Comparison of ENCODE assay signal across 14 cellular contexts in the genomic region with DNA sequence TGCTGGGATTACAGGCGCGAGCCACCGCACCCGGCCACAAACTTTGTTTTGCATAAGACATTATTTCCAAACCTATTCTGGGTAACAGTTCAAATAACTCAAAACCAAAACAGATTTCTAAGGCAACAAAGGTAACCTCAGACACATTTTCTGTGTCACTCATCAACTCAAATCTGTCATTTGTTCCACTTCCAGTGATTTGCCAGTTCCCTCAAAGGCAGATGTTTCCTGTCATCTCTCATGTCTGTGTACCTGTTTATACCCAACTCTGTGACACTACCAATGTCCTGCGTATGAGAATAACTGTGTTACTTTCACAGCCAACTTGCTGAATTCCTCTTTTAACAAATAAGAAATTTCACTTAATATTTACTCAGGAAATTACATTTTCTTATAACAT. TPM values are rescaled to one million over a fixed set of nuclear protein-coding genes. Genes with fewer than 3 reads are reported as not detected.
A peak's percentile ranks its signal among the peaks of the same experiment; 100 is the strongest.
DNase-seq lines count a peak whose midpoint lies in the region; ATAC-seq and FAIRE-seq lines count a peak whose summit lies in the region.
"Had no signal": no experiment of that assay in that cellular context is flagged by ENCODE, and none has a peak within 500 bp of the region (broad histone marks: within the 10 kb centered on the region; RNA-seq: fewer than 3 reads in every experiment).

No MANE protein-coding gene starts in this region.

- no peaks in the 10 kb centered on the region for H3K27me3 Mint-ChIP-seq in stimulated activated memory B cell treated with anti-CD40 and anti-IgM and Interleukin-4, amounts not matched to agents 10 μg/mL and 1 μg/mL and 100 μg/mL, for 72 hours
- H3K27me3 Mint-ChIP-seq: activated CD4-positive, alpha-beta memory T cell treated with anti-CD3 and anti-CD28 coated beads, Interleukin-2, amount 10 ng/mL, durations not matched to agents 7 days and 5 days had no signal

- DNase-seq in activated CD4-positive, alpha-beta T cell treated with anti-CD3 and anti-CD28 coated beads for 48 hours: peak; percentile 3
- no peak for DNase-seq in activated CD4-positive, alpha-beta T cell treated with anti-CD3 and anti-CD28 coated beads, Interleukin-2, amount 50 U/mL, for 48 hours
- DNase-seq in NCI-H2029 (lab: John Stamatoyannopoulos, UW): no peak
- no peak for DNase-seq in CD1c-positive myeloid dendritic cell (ENCODE audit: extremely low spot score)
- DNase-seq in frontal cortex (ENCODE audit: low spot score in 2 of 2): no peak
- DNase-seq: activated CD4-positive, alpha-beta memory T cell treated with anti-CD3 and anti-CD28 coated beads, Interleukin-2, amount 10 ng/mL, durations not matched to agents 7 days and 5 days; DND-41; effector CD8-positive, alpha-beta T cell; GM23248; Kasumi-1; left ventricle myocardium inferior had no signal

- ATAC-seq in GM21723 (IDR thresholded peaks at IDR 0.05; ENCODE audit: unreplicated experiment): peak; percentile 83
- ATAC-seq in HG03139 (IDR thresholded peaks at IDR 0.05; ENCODE audit: unreplicated experiment): peak; percentile 87
- ATAC-seq in stimulated activated memory B cell treated with anti-CD40 and anti-IgM and Interleukin-4, amounts not matched to agents 10 μg/mL and 1 μg/mL and 100 μg/mL, for 72 hours: peak; percentile 65

- H3K4me3 Mint-ChIP-seq in stimulated activated memory B cell treated with anti-CD40 and anti-IgM and Interleukin-4, amounts not matched to agents 10 μg/mL and 1 μg/mL and 100 μg/mL, for 72 hours: no peak overlapping the region
- H3K4me3 Mint-ChIP-seq: activated CD4-positive, alpha-beta memory T cell treated with anti-CD3 and anti-CD28 coated beads, Interleukin-2, amount 10 ng/mL, durations not matched to agents 7 days and 5 days had no signal

- H3K9me3 Mint-ChIP-seq in stimulated activated memory B cell treated with anti-CD40 and anti-IgM and Interleukin-4, amounts not matched to agents 10 μg/mL and 1 μg/mL and 100 μg/mL, for 72 hours: no peaks in the 10 kb centered on the region
- H3K9me3 Mint-ChIP-seq: activated CD4-positive, alpha-beta memory T cell treated with anti-CD3 and anti-CD28 coated beads, Interleukin-2, amount 10 ng/mL, durations not matched to agents 7 days and 5 days had no signal

- H3K36me3 Mint-ChIP-seq in stimulated activated memory B cell treated with anti-CD40 and anti-IgM and Interleukin-4, amounts not matched to agents 10 μg/mL and 1 μg/mL and 100 μg/mL, for 72 hours: no peaks in the 10 kb centered on the region

- no peak for FAIRE-seq in frontal cortex (lab: Jason Lieb, UNC)

- no peak overlapping the region for H3K27ac Mint-ChIP-seq in stimulated activated memory B cell treated with anti-CD40 and anti-IgM and Interleukin-4, amounts not matched to agents 10 μg/mL and 1 μg/mL and 100 μg/mL, for 72 hours
- H3K27ac Mint-ChIP-seq: activated CD4-positive, alpha-beta memory T cell treated with anti-CD3 and anti-CD28 coated beads, Interleukin-2, amount 10 ng/mL, durations not matched to agents 7 days and 5 days had no signal

- H3K4me1 Mint-ChIP-seq in stimulated activated memory B cell treated with anti-CD40 and anti-IgM and Interleukin-4, amounts not matched to agents 10 μg/mL and 1 μg/mL and 100 μg/mL, for 72 hours: peaks cover 11% of the 10 kb centered on the region
- H3K4me1 Mint-ChIP-seq: activated CD4-positive, alpha-beta memory T cell treated with anti-CD3 and anti-CD28 coated beads, Interleukin-2, amount 10 ng/mL, durations not matched to agents 7 days and 5 days had no signal

RNA-seq across cellular contexts. Expression of a gene that starts 54.4 kb away (rescaled TPM):
- total RNA-seq in frontal cortex: 257 TPM
- total RNA-seq: activated CD4-positive, alpha-beta memory T cell treated with anti-CD3 and anti-CD28 coated beads, Interleukin-2, amount 10 ng/mL, durations not matched to agents 7 days and 5 days had no signal
